In genomic region chr10:62755662-62756653, GRCh38 we compare ENCODE assay signal across 18 cellular contexts. TPM values are rescaled to one million over a fixed set of nuclear protein-coding genes. Genes with fewer than 3 reads are reported as not detected.
A peak's percentile ranks its signal among the peaks of the same experiment; 100 is the strongest.
DNase-seq lines count a peak whose midpoint lies in the region; ATAC-seq and TF ChIP-seq lines count a peak whose summit lies in the region.
"Had no signal": no experiment of that assay in that cellular context is flagged by ENCODE, and none has a peak within 500 bp of the region (broad histone marks: within the 10 kb centered on the region; RNA-seq: fewer than 3 reads in every experiment).

No MANE protein-coding gene starts in this region.

- CTCF ChIA-PET in CD4-positive, alpha-beta T cell (lab: Charles Lee): no interaction called here

- H3K4me3 ChIP-seq in MG63: no peak overlapping the region
- H3K4me3 ChIP-seq: right atrium auricular region, tibial nerve had no signal

- no peak for TF ChIP-seq CTCF in CD4-positive, alpha-beta T cell (IDR thresholded peaks at IDR 0.05)
- TF ChIP-seq CTCF in progenitor cell of endocrine pancreas (IDR thresholded peaks at IDR 0.05; ENCODE audit: unreplicated experiment): no peak

- H3K27me3 Mint-ChIP-seq in CD4-positive, alpha-beta T cell: no peaks in the 10 kb centered on the region
- peaks cover 4% of the 10 kb centered on the region for H3K27me3 Mint-ChIP-seq in T-helper 2 cell treated with Interferon-gamma antibody and Interleukin-4, amounts not matched to agents 5 μg/mL and 100 μg/mL, for 36 hours (ENCODE audit: low read depth)
- H3K27me3 Mint-ChIP-seq in immature natural killer cell (ENCODE audit: low read depth in 3 of 3) (peaks cover 0 to 4% (median 0%) of the 10 kb centered on the region in 3 donors), progenitor cell of endocrine pancreas (no peaks in the 10 kb centered on the region)
- H3K27me3 Mint-ChIP-seq: activated CD4-positive, alpha-beta T cell treated with anti-CD3 and anti-CD28 coated beads, Interleukin-2, amount 10 ng/mL, durations not matched to agents 7 days and 5 days had no signal

- no peaks in the 10 kb centered on the region for H3K9me3 Mint-ChIP-seq in CD4-positive, alpha-beta T cell
- H3K9me3 Mint-ChIP-seq in T-helper 2 cell treated with Interferon-gamma antibody and Interleukin-4, amounts not matched to agents 5 μg/mL and 100 μg/mL, for 36 hours: peaks cover 3% of the 10 kb centered on the region
- H3K9me3 Mint-ChIP-seq in immature natural killer cell (no peaks in the 10 kb centered on the region), progenitor cell of endocrine pancreas (ENCODE audit: low read depth) (no peaks in the 10 kb centered on the region)

- H3K36me3 Mint-ChIP-seq in CD4-positive, alpha-beta T cell (ENCODE audit: low read depth): no peaks in the 10 kb centered on the region
- H3K36me3 Mint-ChIP-seq in T-helper 2 cell treated with Interferon-gamma antibody and Interleukin-4, amounts not matched to agents 5 μg/mL and 100 μg/mL, for 36 hours (ENCODE audit: low read depth): no peaks in the 10 kb centered on the region
- H3K36me3 Mint-ChIP-seq in immature natural killer cell (no peaks in the 10 kb centered on the region), progenitor cell of endocrine pancreas (ENCODE audit: insufficient read depth) (no peaks in the 10 kb centered on the region)

- H3K4me1 Mint-ChIP-seq in CD4-positive, alpha-beta T cell (ENCODE audit: low read depth): peaks cover 23% of the 10 kb centered on the region
- H3K4me1 Mint-ChIP-seq in T-helper 2 cell treated with Interferon-gamma antibody and Interleukin-4, amounts not matched to agents 5 μg/mL and 100 μg/mL, for 36 hours (ENCODE audit: low read depth): peaks cover 20% of the 10 kb centered on the region
- H3K4me1 Mint-ChIP-seq in immature natural killer cell: peaks cover 30 to 37% of the 10 kb centered on the region in 2 donors
- H3K4me1 Mint-ChIP-seq in progenitor cell of endocrine pancreas (ENCODE audit: low read depth): peaks cover 3% of the 10 kb centered on the region

- H3K36me3 ChIP-seq in MG63: no peaks in the 10 kb centered on the region
- H3K36me3 ChIP-seq: brain microvascular endothelial cell, right atrium auricular region, tibial nerve had no signal

- H3K9me3 ChIP-seq in CD4-positive, alpha-beta T cell (ENCODE audit: control insufficient read depth, low read length): no peaks in the 10 kb centered on the region
- no peaks in the 10 kb centered on the region for H3K9me3 ChIP-seq in MG63
- H3K9me3 ChIP-seq: right atrium auricular region, tibial nerve had no signal

- DNase-seq in CD4-positive, alpha-beta T cell: no peak
- DNase-seq in T-helper 2 cell treated with Interferon-gamma antibody and Interleukin-4, amounts not matched to agents 5 μg/mL and 100 μg/mL, for 36 hours (ENCODE audit: low spot score): no peak
- peak in 1 of 3 donors; percentile 28 for DNase-seq in immature natural killer cell
- DNase-seq in MG63: no peak
- DNase-seq in progenitor cell of endocrine pancreas (ENCODE audit: low spot score, unreplicated experiment): no peak
- DNase-seq in caudate nucleus (lab: John Stamatoyannopoulos, UW): no peak
- DNase-seq: activated CD4-positive, alpha-beta T cell treated with anti-CD3 and anti-CD28 coated beads, Interleukin-2, amount 10 ng/mL, durations not matched to agents 7 days and 5 days; activated T-cell treated with anti-CD3 and anti-CD28 coated beads for 4 hours; brain microvascular endothelial cell; COR-L47; DND-41; NCI-H1092 treated with DMSO at 0.1 percent for 48 hours; NCI-H510A treated with DMSO at 0.1 percent for 48 hours; stimulated activated naive B cell treated with anti-CD40 and anti-IgM and Interleukin-4, amounts not matched to agents 10 μg/mL and 1 μg/mL and 100 μg/mL, for 72 hours had no signal

- no peak overlapping the region for H3K27ac ChIP-seq in CD4-positive, alpha-beta T cell (ENCODE audit: low read depth, low read length)
- H3K27ac ChIP-seq in caudate nucleus (ENCODE audit: low read depth, low read length): no peak overlapping the region
- H3K27ac ChIP-seq: brain microvascular endothelial cell, right atrium auricular region, tibial nerve had no signal

- intact Hi-C loops in CD4-positive, alpha-beta T cell (cut with DNase I, micrococcal nuclease): loop anchor here in 1 of 2 experiments (1.0 kb wide), 1 partner anchor 23 kb away; no protein-coding TSS in a partner anchor

- peak overlapping the region; percentile 2 for H3K4me3 Mint-ChIP-seq in CD4-positive, alpha-beta T cell
- peak overlapping the region; percentile 23 for H3K4me3 Mint-ChIP-seq in T-helper 2 cell treated with Interferon-gamma antibody and Interleukin-4, amounts not matched to agents 5 μg/mL and 100 μg/mL, for 36 hours
- H3K4me3 Mint-ChIP-seq in immature natural killer cell (peak overlapping the region; percentile 33 to 59 (median 49)), progenitor cell of endocrine pancreas (ENCODE audit: low read depth) (no peak overlapping the region)
- H3K4me3 Mint-ChIP-seq: activated CD4-positive, alpha-beta T cell treated with anti-CD3 and anti-CD28 coated beads, Interleukin-2, amount 10 ng/mL, durations not matched to agents 7 days and 5 days; stimulated activated naive B cell treated with anti-CD40 and anti-IgM and Interleukin-4, amounts not matched to agents 10 μg/mL and 1 μg/mL and 100 μg/mL, for 72 hours had no signal

- peak overlapping the region; percentile 11 for H3K27ac Mint-ChIP-seq in CD4-positive, alpha-beta T cell
- H3K27ac Mint-ChIP-seq in T-helper 2 cell treated with Interferon-gamma antibody and Interleukin-4, amounts not matched to agents 5 μg/mL and 100 μg/mL, for 36 hours: peak overlapping the region; percentile 1
- peak overlapping the region in 5 of 6 donors; percentile 4 to 77 (median 14) for H3K27ac Mint-ChIP-seq in immature natural killer cell
- no peak overlapping the region for H3K27ac Mint-ChIP-seq in progenitor cell of endocrine pancreas
- H3K27ac Mint-ChIP-seq: activated CD4-positive, alpha-beta T cell treated with anti-CD3 and anti-CD28 coated beads, Interleukin-2, amount 10 ng/mL, durations not matched to agents 7 days and 5 days; stimulated activated naive B cell treated with anti-CD40 and anti-IgM and Interleukin-4, amounts not matched to agents 10 μg/mL and 1 μg/mL and 100 μg/mL, for 72 hours had no signal

- POLR2A ChIA-PET in CD4-positive, alpha-beta T cell (lab: Charles Lee): interaction anchor here (0.5 to 1.6 kb wide), 4 partner anchors 21 to 65 kb away, joined by 3 to 5 read pairs (median 3); no protein-coding TSS in a partner anchor

- no peaks in the 10 kb centered on the region for H3K27me3 ChIP-seq in CD4-positive, alpha-beta T cell (ENCODE audit: control insufficient read depth, insufficient read depth, low read length)
- H3K27me3 ChIP-seq in MG63: no peaks in the 10 kb centered on the region
- H3K27me3 ChIP-seq: brain microvascular endothelial cell, right atrium auricular region, tibial nerve had no signal

- peak; percentile 80 for ATAC-seq in CD4-positive, alpha-beta T cell (ENCODE audit: poor library complexity)
- ATAC-seq in GM18868 (IDR thresholded peaks at IDR 0.05; ENCODE audit: unreplicated experiment) (peak; percentile 67), GM19397 (IDR thresholded peaks at IDR 0.05; ENCODE audit: unreplicated experiment) (no peak)

RNA-seq across cellular contexts. Expression of gene ADO, which starts 48.6 kb away (rescaled TPM):
- total RNA-seq in CD4-positive, alpha-beta T cell: 10 to 100 TPM; 14.3 to 15.9 TPM
- polyA plus RNA-seq in immature natural killer cell: 1 to 10 TPM; 1.0 to 5.0 (median 2.3) TPM
- total RNA-seq in MG63 (2014; rRNA removed; shearing (Covaris generic); ENCODE audit: low replicate concordance): 20.2 and 20.8 TPM in 2 replicates
- 22.6 and 22.9 TPM in 2 replicates for total RNA-seq in progenitor cell of endocrine pancreas
